19 cellular contexts compared by ENCODE assay signal in the genomic region with DNA sequence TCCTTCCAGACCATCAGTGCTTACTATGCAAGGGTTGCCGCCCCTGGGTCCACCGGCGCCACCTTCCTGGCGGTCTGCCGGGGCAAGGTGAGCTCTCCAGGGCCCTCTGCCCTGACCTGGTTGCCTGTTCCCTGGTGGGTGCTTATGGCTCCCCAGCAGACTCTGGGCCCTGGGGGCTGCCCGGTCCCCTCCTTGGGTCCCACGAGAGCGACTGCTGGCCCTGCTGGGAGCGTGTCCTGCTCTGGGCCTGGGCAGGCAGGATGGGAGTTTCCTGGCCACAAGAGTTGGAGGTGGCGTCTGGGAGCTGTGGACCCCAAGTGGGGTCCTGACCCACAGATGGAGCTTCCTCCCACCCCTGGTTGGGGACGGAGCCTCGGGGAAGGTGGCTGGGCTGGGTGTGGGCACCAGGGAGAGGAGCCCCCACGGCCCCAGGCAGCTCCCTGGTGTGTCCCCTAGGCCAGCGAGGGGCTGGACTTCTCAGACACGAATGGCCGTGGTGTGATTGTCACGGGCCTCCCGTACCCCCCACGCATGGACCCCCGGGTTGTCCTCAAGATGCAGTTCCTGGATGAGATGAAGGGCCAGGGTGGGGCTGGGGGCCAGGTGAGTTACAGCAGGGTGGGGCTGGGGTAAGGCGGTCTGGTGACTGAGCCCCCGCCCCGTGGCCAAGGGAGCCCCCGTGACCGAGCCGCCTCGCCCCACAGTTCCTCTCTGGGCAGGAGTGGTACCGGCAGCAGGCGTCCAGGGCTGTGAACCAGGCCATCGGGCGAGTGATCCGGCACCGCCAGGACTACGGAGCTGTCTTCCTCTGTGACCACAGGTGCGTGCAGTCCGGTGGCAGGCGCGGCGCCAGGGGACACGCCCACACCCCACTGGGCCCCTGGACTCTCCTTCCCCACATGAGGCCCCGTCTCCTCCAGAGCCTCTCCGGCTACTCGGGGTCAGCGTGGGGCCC. TPM values are rescaled to one million over a fixed set of nuclear protein-coding genes. Genes with fewer than 3 reads are reported as not detected.
DNase-seq lines count a peak whose midpoint lies in the region; ATAC-seq and TF ChIP-seq lines count a peak whose summit lies in the region.
"Had no signal": no experiment of that assay in that cellular context is flagged by ENCODE, and none has a peak within 500 bp of the region (broad histone marks: within the 10 kb centered on the region; RNA-seq: fewer than 3 reads in every experiment).

No MANE protein-coding gene starts in this region.

- intact Hi-C loops in Panc1 (cut with micrococcal nuclease; ENCODE audit: unreplicated experiment), result no loop called here
- intact Hi-C loops in dendritic cell treated with granulocyte-macrophage colony-stimulating factor and Interleukin-4, amounts not matched to agents 40 ng/mL and 50 ng/mL, for 4 days (cut with micrococcal nuclease), result no loop called here
- intact Hi-C loops in mucosa of descending colon (cut with DNase I, micrococcal nuclease), result no loop called here
- intact Hi-C loops in thyroid gland (cut with DNase I), result no loop called here
- intact Hi-C loops in tibial artery (cut with DNase I; ENCODE audit: low total_unique reads), result no loop called here

- WGBS in thyroid gland, 2 donors, result 93 to 94% methylated on average over 11 to 13 of the region's 44 CpGs

- POLR2A ChIA-PET in Panc1 (lab: Charles Lee), result no interaction called here

- no peaks in the 10 kb centered on the region for H3K27me3 ChIP-seq in Panc1 (ENCODE audit: control insufficient read depth, insufficient read depth, low read length)
- H3K27me3 ChIP-seq in thyroid gland, result no peaks in the 10 kb centered on the region
- no peaks in the 10 kb centered on the region for H3K27me3 ChIP-seq in tibial artery
- H3K27me3 ChIP-seq: cardiac muscle cell had no signal

- no peak for TF ChIP-seq POLR2A in thyroid gland (IDR thresholded peaks at IDR 0.05)

- DNase-seq in Panc1 (ENCODE audit: low read depth, low spot score), result no peak
- DNase-seq in mucosa of descending colon, result peak in 2 of 3 donors; percentile 57 to 77
- DNase-seq in thyroid gland, result no peak
- DNase-seq in tibial artery, result no peak
- no peak for DNase-seq in occipital lobe (lab: John Stamatoyannopoulos, UW)
- no peak for DNase-seq in HK-2 (ENCODE audit: unreplicated experiment)
- DNase-seq: activated CD4-positive, alpha-beta T cell treated with anti-CD3 and anti-CD28 coated beads, Interleukin-2, amount 10 ng/mL, durations not matched to agents 24 days and 14 days; activated CD8-positive, alpha-beta memory T cell treated with anti-CD3 and anti-CD28 coated beads, Interleukin-2, amount 50 U/mL, for 4 hours; effector CD4-positive, alpha-beta T cell; glutamatergic neuron; Kasumi-1; NCI-H1092; NCI-H2081 treated with DMSO at 0.1 percent for 48 hours; NCI-H510A; SHP77; T-cell had no signal

- H3K4me3 ChIP-seq in Panc1 (ENCODE audit: low read depth in 2 of 2, low read length in 2 of 2), result no peak overlapping the region
- H3K4me3 ChIP-seq in mucosa of descending colon, result no peak overlapping the region
- H3K4me3 ChIP-seq in thyroid gland (replicated peaks in 1 of 3), result no peak overlapping the region
- no peak overlapping the region for H3K4me3 ChIP-seq in tibial artery
- H3K4me3 ChIP-seq: cardiac muscle cell had no signal

- H3K27ac Mint-ChIP-seq in dendritic cell treated with granulocyte-macrophage colony-stimulating factor and Interleukin-4, amounts not matched to agents 40 ng/mL and 50 ng/mL, for 4 days, result peak overlapping the region; percentile 100
- H3K27ac Mint-ChIP-seq: activated CD4-positive, alpha-beta T cell treated with anti-CD3 and anti-CD28 coated beads, Interleukin-2, amount 10 ng/mL, durations not matched to agents 24 days and 14 days; T-cell had no signal

- H3K36me3 Mint-ChIP-seq in dendritic cell treated with granulocyte-macrophage colony-stimulating factor and Interleukin-4, amounts not matched to agents 40 ng/mL and 50 ng/mL, for 4 days (ENCODE audit: low read depth), result peaks cover 85% of the 10 kb centered on the region
- H3K36me3 Mint-ChIP-seq: T-cell had no signal

- CTCF ChIA-PET in Panc1 (lab: Charles Lee), result no interaction called here

- H3K4me1 ChIP-seq in Panc1 (ENCODE audit: control insufficient read depth, insufficient read depth, low read length) (peaks cover 25% of the 10 kb centered on the region), mucosa of descending colon (ENCODE audit: low read depth) (peaks cover 49% of the 10 kb centered on the region), thyroid gland (peaks cover 4 to 35% of the 10 kb centered on the region in 2 donors), tibial artery (peaks cover 4 to 32% (median 21%) of the 10 kb centered on the region in 4 donors)

- H3K4me1 Mint-ChIP-seq in dendritic cell treated with granulocyte-macrophage colony-stimulating factor and Interleukin-4, amounts not matched to agents 40 ng/mL and 50 ng/mL, for 4 days (ENCODE audit: low read depth), result peaks cover 70% of the 10 kb centered on the region

- in situ Hi-C loops in Panc1 (cut with HindIII; ENCODE audit: low pct_unique_long_range_greater_than_20kb, low sequenced_read_pairs), result no loop called here

- no peaks in the 10 kb centered on the region for H3K27me3 Mint-ChIP-seq in dendritic cell treated with granulocyte-macrophage colony-stimulating factor and Interleukin-4, amounts not matched to agents 40 ng/mL and 50 ng/mL, for 4 days
- H3K27me3 Mint-ChIP-seq: activated CD4-positive, alpha-beta T cell treated with anti-CD3 and anti-CD28 coated beads, Interleukin-2, amount 10 ng/mL, durations not matched to agents 24 days and 14 days; T-cell had no signal

- 0 out of 2 replicates have a peak, but pooled peaks have one; percentile 2 for ATAC-seq in Panc1
- peak; percentile 26 for ATAC-seq in mucosa of descending colon
- ATAC-seq: esophagus mucosa, T-cell had no signal

- no peak overlapping the region for H3K4me3 Mint-ChIP-seq in dendritic cell treated with granulocyte-macrophage colony-stimulating factor and Interleukin-4, amounts not matched to agents 40 ng/mL and 50 ng/mL, for 4 days
- H3K4me3 Mint-ChIP-seq: activated CD4-positive, alpha-beta T cell treated with anti-CD3 and anti-CD28 coated beads, Interleukin-2, amount 10 ng/mL, durations not matched to agents 24 days and 14 days; T-cell had no signal

- H3K27ac ChIP-seq in Panc1 (ENCODE audit: low read length), result no peak overlapping the region
- H3K27ac ChIP-seq in thyroid gland, result peak overlapping the region in 2 of 3 donors; percentile 78 to 83
- H3K27ac ChIP-seq in tibial artery, result peak overlapping the region in 1 of 2 donors; percentile 38
- H3K27ac ChIP-seq: cardiac muscle cell had no signal

- H3K36me3 ChIP-seq in Panc1 (ENCODE audit: control insufficient read depth, insufficient read depth, low read length) (no peaks in the 10 kb centered on the region), mucosa of descending colon (ENCODE audit: low read depth) (no peaks in the 10 kb centered on the region), thyroid gland (peaks cover 0 to 1% of the 10 kb centered on the region in 2 donors), tibial artery (peaks cover 0 to 26% (median 11%) of the 10 kb centered on the region in 3 donors)
- H3K36me3 ChIP-seq: cardiac muscle cell had no signal

- TF ChIP-seq CTCF in Panc1 (IDR thresholded peaks at IDR 0.05), result no peak
- no peak for TF ChIP-seq CTCF in mucosa of descending colon (IDR thresholded peaks at IDR 0.05)
- no peak for TF ChIP-seq CTCF in thyroid gland (IDR thresholded peaks at IDR 0.05)
- TF ChIP-seq CTCF in tibial artery (IDR thresholded peaks at IDR 0.05), result no peak

- no peaks in the 10 kb centered on the region for H3K9me3 Mint-ChIP-seq in dendritic cell treated with granulocyte-macrophage colony-stimulating factor and Interleukin-4, amounts not matched to agents 40 ng/mL and 50 ng/mL, for 4 days
- H3K9me3 Mint-ChIP-seq: activated CD4-positive, alpha-beta T cell treated with anti-CD3 and anti-CD28 coated beads, Interleukin-2, amount 10 ng/mL, durations not matched to agents 24 days and 14 days; T-cell had no signal

- H3K9me3 ChIP-seq in Panc1 (ENCODE audit: control insufficient read depth, insufficient read depth, low read depth, low read length), result no peaks in the 10 kb centered on the region
- H3K9me3 ChIP-seq in mucosa of descending colon, result no peaks in the 10 kb centered on the region
- H3K9me3 ChIP-seq in thyroid gland, result no peaks in the 10 kb centered on the region
- no peaks in the 10 kb centered on the region for H3K9me3 ChIP-seq in tibial artery

- no TSS peak for BruUV-seq in Panc1 (replicated peaks; lab: Mats Ljungman, UMichigan)

RNA-seq across cellular contexts. Expression of a gene that starts 7.1 kb away (rescaled TPM):
- total RNA-seq in Panc1 (2021; ENCODE audit: unreplicated experiment), result not detected
- 1.4 TPM for polyA plus RNA-seq in Panc1 (2012; ENCODE audit: insufficient read length)
- 10 to 100 TPM in 1 of 3 donors, not detected in 2; 19.7 TPM for total RNA-seq in mucosa of descending colon
- total RNA-seq in thyroid gland, result 10 to 100 TPM in 2 of 4 donors, 1 to 10 TPM in 2; 6.7 to 15.5 (median 10.5) TPM
- not detected for total RNA-seq in occipital lobe
- total RNA-seq: activated CD4-positive, alpha-beta T cell treated with anti-CD3 and anti-CD28 coated beads, Interleukin-2, amount 10 ng/mL, durations not matched to agents 24 days and 14 days had no signal

RNA-seq across cellular contexts. Expression of a gene that starts 18.5 kb away (rescaled TPM):
- total RNA-seq in Panc1 (2021; ENCODE audit: unreplicated experiment), result 57.9 TPM
- polyA plus RNA-seq in Panc1 (2012; ENCODE audit: insufficient read length), result 68.1 TPM
- 10 to 100 TPM; 64.5 to 69.7 (median 68.6) TPM for total RNA-seq in mucosa of descending colon
- 10 to 100 TPM; 43.6 to 52.1 (median 46.7) TPM for total RNA-seq in thyroid gland
- 15.6 TPM for total RNA-seq in occipital lobe

RNA-seq across cellular contexts. Expression of a gene that starts 18.5 kb away (rescaled TPM):
- total RNA-seq in Panc1 (2021; ENCODE audit: unreplicated experiment) (35.8 TPM), mucosa of descending colon (10 to 100 TPM; 24.3 to 34.0 (median 31.7) TPM), thyroid gland (10 to 100 TPM; 27.7 to 36.3 (median 30.0) TPM), occipital lobe (7.3 TPM)
- polyA plus RNA-seq in Panc1 (2012; ENCODE audit: insufficient read length), result 41.9 TPM

RNA-seq across cellular contexts. Expression of a gene that starts 31.2 kb away (rescaled TPM):
- total RNA-seq in Panc1 (2021; ENCODE audit: unreplicated experiment) (26.1 TPM), mucosa of descending colon (10 to 100 TPM; 23.5 to 42.8 (median 34.2) TPM), thyroid gland (10 to 100 TPM; 14.1 to 87.4 (median 54.2) TPM), occipital lobe (10.0 TPM)
- polyA plus RNA-seq in Panc1 (2012; ENCODE audit: insufficient read length), result 13.1 TPM

RNA-seq across cellular contexts. Expression of a gene that starts 36.1 kb away (rescaled TPM):
- total RNA-seq in Panc1 (2021; ENCODE audit: unreplicated experiment), result 42.7 TPM
- 61.1 TPM for polyA plus RNA-seq in Panc1 (2012; ENCODE audit: insufficient read length)
- 10 to 100 TPM in 1 of 3 donors, 1 to 10 TPM in 2; 2.7 to 19.7 (median 6.7) TPM for total RNA-seq in mucosa of descending colon
- total RNA-seq in thyroid gland, result 10 to 100 TPM; 53.7 to 84.0 (median 66.1) TPM
- 101 TPM for total RNA-seq in occipital lobe

Comparison
In these comparisons a context has a peak if more than half of its experiments do, and no peak if none do; other contexts are left out.
1. DNase-seq: peak in mucosa of descending colon (2 of 3); none in Panc1 (single experiment), thyroid gland (0 of 2), tibial artery (0 of 2), occipital lobe (single experiment) and HK-2 (single experiment).